25 cellular contexts compared by ENCODE assay signal in the genomic region with DNA sequence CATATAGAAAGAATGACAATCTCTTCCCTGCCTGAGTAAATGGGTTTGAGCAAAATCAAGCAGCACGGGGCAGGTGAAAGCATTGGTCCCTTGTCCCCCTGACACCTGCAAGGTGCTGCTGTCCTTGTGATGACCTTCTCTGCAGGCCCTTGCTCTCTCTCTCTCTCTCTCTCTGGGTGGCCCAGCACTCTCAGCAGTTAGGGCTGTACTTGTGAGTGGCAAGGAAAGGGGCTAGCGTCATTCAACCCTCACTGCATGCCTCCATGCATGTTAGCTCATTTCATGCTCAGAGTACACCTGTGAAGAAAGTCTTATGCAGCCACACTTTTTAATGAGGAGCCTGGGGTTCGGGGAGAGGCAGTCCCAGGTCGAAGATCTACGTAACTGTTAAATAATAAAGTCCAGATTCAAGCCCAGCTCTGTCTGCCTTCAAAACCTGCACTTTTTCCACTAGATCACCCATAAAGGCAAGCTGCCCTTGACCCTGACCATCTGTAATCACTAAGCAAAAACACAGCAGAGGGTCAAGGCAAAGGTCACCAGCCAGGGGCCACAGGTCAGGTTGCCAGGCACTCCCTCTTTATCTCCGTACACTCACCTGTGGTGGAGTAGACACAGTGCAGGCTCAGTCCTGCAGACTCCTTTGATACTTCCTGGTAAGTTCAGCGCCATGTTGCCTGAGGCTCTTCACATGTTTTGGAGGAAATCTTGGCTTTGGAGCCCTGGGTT. TPM values are rescaled to one million over a fixed set of nuclear protein-coding genes. Genes with fewer than 3 reads are reported as not detected.
DNase-seq lines count a peak whose midpoint lies in the region; ATAC-seq, FAIRE-seq and TF ChIP-seq lines count a peak whose summit lies in the region.
"Had no signal": no experiment of that assay in that cellular context is flagged by ENCODE, and none has a peak within 500 bp of the region (broad histone marks: within the 10 kb centered on the region; RNA-seq: fewer than 3 reads in every experiment).

No MANE protein-coding gene starts in this region.

- no peak overlapping the region for H4K8ac ChIP-seq in H1 (ENCODE audit: extremely low read depth, insufficient read depth, low read length)

- H3K4me3 Mint-ChIP-seq in MCF 10A (ENCODE audit: unreplicated experiment) = no peak overlapping the region
- H3K4me3 Mint-ChIP-seq: CD8-positive, alpha-beta T cell had no signal

- TF ChIP-seq POLR2A in breast epithelium (IDR thresholded peaks at IDR 0.05) (no peak), H1 (IDR thresholded peaks at IDR 0.05; ENCODE audit: control extremely low read depth in 1 of 2, low read depth in 2 of 2, low read length in 2 of 2) (no peak), right lobe of liver (IDR thresholded peaks at IDR 0.05) (no peak), vagina (IDR thresholded peaks at IDR 0.05) (no peak)

- H3K27ac Mint-ChIP-seq in MCF 10A (ENCODE audit: low read depth, unreplicated experiment) = no peak overlapping the region
- H3K27ac Mint-ChIP-seq: CD8-positive, alpha-beta T cell had no signal

- no peak overlapping the region for H2AFZ ChIP-seq in H1 (ENCODE audit: low read length)

- H3K23me2 ChIP-seq in H1 (ENCODE audit: low read depth, low read length) = peaks cover 4% of the 10 kb centered on the region; the same call in 1 of the 2 replicates

- intact Hi-C loops in breast epithelium (cut with DNase I; ENCODE audit: low total_unique reads) (no loop called here), MCF 10A (cut with micrococcal nuclease) (loop anchor here (5.0 kb wide), 1 partner anchor 207 kb away; a partner anchor contains a TSS), right lobe of liver (cut with DNase I) (no loop called here), vagina (cut with DNase I) (no loop called here)

- H3K27me3 Mint-ChIP-seq in MCF 10A (ENCODE audit: insufficient read depth, unreplicated experiment) = no peaks in the 10 kb centered on the region

- no peaks in the 10 kb centered on the region for H3K79me2 ChIP-seq in H1 (ENCODE audit: control insufficient read depth in 1 of 2, insufficient read depth in 2 of 2, low read length in 2 of 2)

- no peak overlapping the region for H2BK120ac ChIP-seq in H1 (replicated peaks; ENCODE audit: low read depth, low read length)

- CTCF ChIA-PET in MCF 10A (lab: Yijun Ruan, JAX) (interaction anchor here (0.6 kb wide), 1 partner anchor 59 kb away, joined by 3 read pairs; no protein-coding TSS in a partner anchor), H1 (lab: Charles Lee; ENCODE audit: partially characterized antibody) (interaction anchor here (1.2 to 1.6 kb wide), 2 partner anchors 15 to 110 kb away, joined by 4 to 6 read pairs; no protein-coding TSS in a partner anchor)

- H3K56ac ChIP-seq in H1 (replicated peaks; ENCODE audit: insufficient read length, low read depth, low read length) = no peak overlapping the region

- peak overlapping the region; percentile 34 for H4K91ac ChIP-seq in H1 (replicated peaks; ENCODE audit: insufficient read length, low read length)

- no peak overlapping the region for H3K4me3 ChIP-seq in breast epithelium
- H3K4me3 ChIP-seq in H1 (ENCODE audit: extremely low read depth in 1 of 4, insufficient read depth in 2 of 4, low read depth in 3 of 4, low read length in 4 of 4) = no peak overlapping the region
- no peak overlapping the region for H3K4me3 ChIP-seq in right lobe of liver
- no peak overlapping the region for H3K4me3 ChIP-seq in vagina
- H3K4me3 ChIP-seq: GM12878 had no signal

- peaks cover 25% of the 10 kb centered on the region for H3K4me1 Mint-ChIP-seq in MCF 10A (ENCODE audit: insufficient read depth, unreplicated experiment)

- no peaks in the 10 kb centered on the region for H3K79me1 ChIP-seq in H1 (ENCODE audit: low read depth, low read length)

- H3K36me3 Mint-ChIP-seq in MCF 10A (ENCODE audit: insufficient read depth, unreplicated experiment) = no peaks in the 10 kb centered on the region
- H3K36me3 Mint-ChIP-seq: CD8-positive, alpha-beta T cell had no signal

- H3K9ac ChIP-seq in H1 (replicated peaks in 1 of 4; ENCODE audit: extremely low read depth in 1 of 4, low read depth in 3 of 4, low read length in 3 of 4) = no peak overlapping the region; a peak in 1 of 7 replicates

- H3K27me3 ChIP-seq in breast epithelium = no peaks in the 10 kb centered on the region
- H3K27me3 ChIP-seq in H1 (replicated peaks in 1 of 4; ENCODE audit: control insufficient read depth in 3 of 4, extremely low read depth in 1 of 4, insufficient read depth in 3 of 4, low read length in 3 of 4) = peaks cover 0 to 2% (median 0%) of the 10 kb centered on the region in 4 experiments; a peak in 3 of 7 replicates
- H3K27me3 ChIP-seq in right lobe of liver = no peaks in the 10 kb centered on the region
- H3K27me3 ChIP-seq in vagina = no peaks in the 10 kb centered on the region

- TF ChIP-seq CTCF in breast epithelium (IDR thresholded peaks at IDR 0.05) (no peak), MCF 10A (IDR thresholded peaks at IDR 0.05; ENCODE audit: unreplicated experiment) (no peak), H1 (IDR thresholded peaks at IDR 0.05; ENCODE audit: control extremely low read depth in 1 of 3, insufficient read depth in 1 of 3, low read depth in 1 of 3, low read length in 3 of 3) (no peak), right lobe of liver (IDR thresholded peaks at IDR 0.05) (peak in 1 of 4 donors; percentile 8), vagina (IDR thresholded peaks at IDR 0.05) (no peak)

- no peak overlapping the region for H2AK5ac ChIP-seq in H1 (ENCODE audit: low read depth, low read length)

- no peaks in the 10 kb centered on the region for H3K9me3 ChIP-seq in breast epithelium
- H3K9me3 ChIP-seq in H1 (ENCODE audit: insufficient read depth in 2 of 2, low read depth in 1 of 2, low read length in 1 of 2) = no peaks in the 10 kb centered on the region
- H3K9me3 ChIP-seq in right lobe of liver = no peaks in the 10 kb centered on the region
- no peaks in the 10 kb centered on the region for H3K9me3 ChIP-seq in vagina
- H3K9me3 ChIP-seq: Caco-2 had no signal

- H4K5ac ChIP-seq in H1 (ENCODE audit: insufficient read length, low read depth, low read length) = no peak overlapping the region

- H2BK15ac ChIP-seq in H1 (ENCODE audit: low read length) = peak overlapping the region; percentile 73; the same call in 1 of the 2 replicates

- no peak overlapping the region for H3K23ac ChIP-seq in H1 (ENCODE audit: insufficient read length)

- no peak overlapping the region for H2BK5ac ChIP-seq in H1 (ENCODE audit: low read depth, low read length)

- no peak overlapping the region for H3K18ac ChIP-seq in H1 (ENCODE audit: extremely low read depth, low read length)

- no TSS peak for BruUV-seq in MCF 10A (replicated peaks; lab: Mats Ljungman, UMichigan)

- FAIRE-seq in H1 (lab: Jason Lieb, UNC) = no peak
- FAIRE-seq: GM12878 had no signal

- no peak overlapping the region for H2BK12ac ChIP-seq in H1 (ENCODE audit: low read depth, low read length)

- no peak overlapping the region for H2BK20ac ChIP-seq in H1 (ENCODE audit: low read length)

- no peaks in the 10 kb centered on the region for H3K36me3 ChIP-seq in breast epithelium
- H3K36me3 ChIP-seq in H1 (ENCODE audit: control insufficient read depth in 2 of 4, insufficient read depth in 4 of 4, low read length in 3 of 4) = no peaks in the 10 kb centered on the region
- H3K36me3 ChIP-seq in right lobe of liver = no peaks in the 10 kb centered on the region
- no peaks in the 10 kb centered on the region for H3K36me3 ChIP-seq in vagina

- no peaks in the 10 kb centered on the region for H3K9me3 Mint-ChIP-seq in MCF 10A (ENCODE audit: unreplicated experiment)
- H3K9me3 Mint-ChIP-seq: CD8-positive, alpha-beta T cell had no signal

- H3K4me1 ChIP-seq in breast epithelium (peaks cover 6 to 8% of the 10 kb centered on the region in 2 donors), H1 (replicated peaks in 1 of 4; ENCODE audit: control insufficient read depth in 3 of 4, insufficient read depth in 4 of 4, low read length in 3 of 4) (peaks cover 7 to 33% (median 21%) of the 10 kb centered on the region in 4 experiments), right lobe of liver (peaks cover 0 to 24% (median 6%) of the 10 kb centered on the region in 4 donors), vagina (peaks cover 13% of the 10 kb centered on the region)
- H3K4me1 ChIP-seq: Caco-2 had no signal

- H3K4me2 ChIP-seq in H1 (ENCODE audit: insufficient read depth in 1 of 2, low read depth in 2 of 2, low read length in 2 of 2) = no peak overlapping the region

- DNase-seq in breast epithelium (ENCODE audit: low spot score in 2 of 2) = no peak
- no peak for DNase-seq in MCF 10A (ENCODE audit: unreplicated experiment)
- peak in 1 of 2 experiments; percentile 28 for DNase-seq in H1 (ENCODE audit: low read depth in 1 of 2, low spot score in 2 of 2)
- peak; percentile 46 to 83 (median 70) for DNase-seq in right lobe of liver
- peak in 1 of 2 donors; percentile 83 for DNase-seq in vagina (ENCODE audit: extremely low spot score in 2 of 2)
- no peak for DNase-seq in germinal center (ENCODE audit: low spot score)
- no peak for DNase-seq in RKO (ENCODE audit: low spot score)
- DNase-seq: 8988T, C1 segment of cervical spinal cord, Caco-2, DMS79, GDM1, KBM-7, MM.1S, NCI-H1048, NCI-H1417, NCI-H1694, NCI-H2029 treated with DMSO at 0.1 percent for 48 hours, NCI-H2227 treated with DMSO at 0.1 percent for 48 hours, NCI-H526 treated with DMSO at 0.1 percent for 48 hours, SHP77 had no signal

- TF ChIP-seq RAD21 in H1 (IDR thresholded peaks at IDR 0.05 in 1 of 2, conservative IDR thresholded peaks at IDR 0.05 in 1 of 2; ENCODE audit: low read depth in 2 of 2, low read length in 2 of 2) = no peak

- H3K4ac ChIP-seq in H1 (replicated peaks; ENCODE audit: insufficient read length, low read depth, low read length) = no peak overlapping the region

- POLR2A ChIA-PET in MCF 10A (lab: Yijun Ruan, JAX) = interaction anchor here (1.0 kb wide), 1 partner anchor 103 kb away, joined by 3 read pairs; no protein-coding TSS in a partner anchor
- POLR2A ChIA-PET in H1 (lab: Charles Lee; ENCODE audit: partially characterized antibody) = no interaction called here

- 86% methylated on average over 7 of the region's 7 CpGs; no CpG with 5 or more reads in 1 of the 2 experiments for WGBS in H1 (ENCODE audit: extremely low coverage in 1 of 2, insufficient coverage in 1 of 2, insufficient read length in 1 of 2, insufficient replicate concordance in 2 of 2, low coverage in 1 of 2, low lambda C conversion rate in 2 of 2, missing lambda C conversion rate in 1 of 2), 2 experiments
- WGBS in right lobe of liver (ENCODE audit: insufficient coverage, low coverage, low lambda C conversion rate, missing lambda C conversion rate) = 47% methylated on average over 6 of the region's 7 CpGs

- no peak for TF ChIP-seq EP300 in H1 (IDR thresholded peaks at IDR 0.05; ENCODE audit: borderline replicate concordance in 1 of 2, low read depth in 2 of 2, low read length in 2 of 2)

- H4K20me1 ChIP-seq in H1 (replicated peaks in 1 of 2; ENCODE audit: control insufficient read depth in 1 of 2, insufficient read depth in 2 of 2, low read length in 2 of 2) = no peaks in the 10 kb centered on the region

- ATAC-seq in right lobe of liver (peak; percentile 70 to 85 (median 84)), HG03432 (IDR thresholded peaks at IDR 0.05; ENCODE audit: unreplicated experiment) (no peak)
- ATAC-seq: CD8-positive, alpha-beta T cell had no signal

- H3K27ac ChIP-seq in breast epithelium (peak overlapping the region; percentile 25 to 44), H1 (ENCODE audit: low read depth, low read length) (no peak overlapping the region), right lobe of liver (peak overlapping the region in 2 of 3 donors; percentile 42 to 88), vagina (peak overlapping the region; percentile 52)
- H3K27ac ChIP-seq: RWPE1 had no signal

- no peak overlapping the region for H3K14ac ChIP-seq in H1 (ENCODE audit: insufficient read length)

RNA-seq across cellular contexts. Expression of a gene that starts 44.9 kb away (rescaled TPM):
- total RNA-seq in breast epithelium (10 to 100 TPM; 23.7 to 73.6 (median 48.5) TPM), MCF 10A (2022) (15.7 and 17.9 TPM in 2 replicates), right lobe of liver (10 to 100 TPM; 18.4 to 91.8 (median 47.8) TPM), vagina (19.6 TPM)
- 7.6 and 8.2 TPM in 2 replicates for total RNA-seq in H1 (2021; fragmentation: NEBNext Ultra II Directional; extraction: Animal tissue kit (Norgen Biotek cat#: 25700))
- polyA plus RNA-seq in H1 (2011; rRNA removed) = 1.4 and 1.6 TPM in 2 replicates
- 2.3 TPM for polyA plus RNA-seq in H1 (2011; cell fraction: cytosol; rRNA removed)
- 5.6 TPM for polyA plus RNA-seq in H1 (2011; cell fraction: nucleus; rRNA removed)
- 3.4 to 4.8 TPM (median 4.7 TPM) in 4 replicates for polyA plus RNA-seq in H1 (2012, experiment 1 of 2)
- polyA plus RNA-seq in H1 (2012, experiment 2 of 2) = 1.5 TPM
- polyA plus RNA-seq in H1 (2013, experiment 1 of 2) = 3.2 TPM
- polyA plus RNA-seq in H1 (2013, experiment 2 of 2) = 3.0 TPM
- polyA minus RNA-seq in H1 (2011; rRNA and poly(A)+ RNA removed) = 3.8 and 9.6 TPM in 2 replicates
- polyA minus RNA-seq in H1 (2011; cell fraction: cytosol; rRNA and poly(A)+ RNA removed) = 2.9 TPM
- polyA minus RNA-seq in H1 (2011; cell fraction: nucleus; rRNA and poly(A)+ RNA removed) = 5.8 TPM

Comparison
In these comparisons a context has a peak if more than half of its experiments do, and no peak if none do; other contexts are left out.
1. DNase-seq: peak in right lobe of liver (3 of 3); none in breast epithelium (0 of 2), MCF 10A (single experiment), germinal center (single experiment) and RKO (single experiment).